ENCODE assay signal across 8 cellular contexts in genomic region chr2:189569295-189569925, GRCh38. TPM values are rescaled to one million over a fixed set of nuclear protein-coding genes. Genes with fewer than 3 reads are reported as not detected.
DNase-seq lines count a peak whose midpoint lies in the region; ATAC-seq and TF ChIP-seq lines count a peak whose summit lies in the region.

No MANE protein-coding gene starts in this region.

- H3K4me2 ChIP-seq in Loucy (ENCODE audit: low read depth, low read length, poor library complexity, severe bottlenecking): peak overlapping the region; percentile 12

- ATAC-seq in GM19395 (IDR thresholded peaks at IDR 0.05; ENCODE audit: unreplicated experiment): peak; percentile 77

- H3K36me3 ChIP-seq in Loucy (ENCODE audit: insufficient read depth, low read length) (peaks cover 90% of the 10 kb centered on the region; the same call in 1 of the 2 replicates), spleen (peaks cover 0 to 96% (median 22%) of the 10 kb centered on the region in 6 donors)

- H3K27ac ChIP-seq in spleen: peak overlapping the region; percentile 36 to 96 (median 74)

- WGBS in spleen, 5 donors: 12 to 31% (median 16%) methylated on average over 1 of the region's 1 CpG

- H3K27me3 ChIP-seq in Loucy (ENCODE audit: insufficient read depth, low read length, poor library complexity, severe bottlenecking): no peaks in the 10 kb centered on the region
- no peaks in the 10 kb centered on the region for H3K27me3 ChIP-seq in spleen (replicated peaks in 1 of 7)

- TF ChIP-seq POLR2A in spleen (IDR thresholded peaks at IDR 0.05): no peak

- H3K4me3 ChIP-seq in Loucy (ENCODE audit: low read length, poor library complexity, severe bottlenecking): no peak overlapping the region
- H3K4me3 ChIP-seq in spleen: peak overlapping the region in 1 of 8 donors; percentile 20

- peaks cover 40% of the 10 kb centered on the region for H4K20me1 ChIP-seq in Loucy (ENCODE audit: insufficient read depth, low read length, poor library complexity, severe bottlenecking)

- H3K9me2 ChIP-seq in Loucy (replicated peaks; ENCODE audit: low read depth, low read length): no peaks in the 10 kb centered on the region

- intact Hi-C loops in spleen (cut with DNase I; ENCODE audit: low total_unique reads): no loop called here

- no peak overlapping the region for H2AFZ ChIP-seq in Loucy (ENCODE audit: low read length)

- peaks cover 81% of the 10 kb centered on the region for H3K79me2 ChIP-seq in Loucy (ENCODE audit: insufficient read depth, low read length)

- H3K9ac ChIP-seq in Loucy (ENCODE audit: low read depth, low read length, poor library complexity, severe bottlenecking): no peak overlapping the region

- H3K4me1 ChIP-seq in Loucy (ENCODE audit: insufficient read depth, low read length, poor library complexity, severe bottlenecking): peaks cover 51% of the 10 kb centered on the region
- H3K4me1 ChIP-seq in spleen: peaks cover 4 to 91% (median 56%) of the 10 kb centered on the region in 6 donors

- TF ChIP-seq CTCF in Loucy (conservative IDR thresholded peaks at IDR 0.05; ENCODE audit: low read length) (0 out of 2 replicates have a peak, but pooled peaks have one; percentile 8), spleen (IDR thresholded peaks at IDR 0.05 in 8 of 11, conservative IDR thresholded peaks at IDR 0.05 in 3 of 11) (peak in 2 of 11 experiments; percentile 20 to 35)

- peak; percentile 25 for DNase-seq in fibroblast of gingiva (ENCODE audit: low read depth)
- no peak for DNase-seq in spleen
- no peak for DNase-seq in UCSD-AML1 (lab: John Stamatoyannopoulos, UW; ENCODE audit: unreplicated experiment)
- DNase-seq in mucosa of gallbladder (ENCODE audit: low spot score): no peak
- DNase-seq in nucleus accumbens (lab: John Stamatoyannopoulos, UW): no peak
- DNase-seq in NAMALWA (ENCODE audit: low spot score): no peak

- H3K9me3 ChIP-seq in Loucy (ENCODE audit: insufficient read depth, low read depth, low read length): no peaks in the 10 kb centered on the region
- no peaks in the 10 kb centered on the region for H3K9me3 ChIP-seq in spleen

- H3F3A ChIP-seq in Loucy (ENCODE audit: low read depth): no peaks in the 10 kb centered on the region; the same call in 1 of the 2 replicates

RNA-seq across cellular contexts. Expression of gene SLC40A1, which starts 11.2 kb away (rescaled TPM):
- 100 to 1,000 TPM; 315 to 843 (median 492) TPM for total RNA-seq in spleen
- polyA plus RNA-seq in spleen: 100 to 1,000 TPM in 2 of 3 donors, 10 to 100 TPM in 1; 55.7 to 116 (median 102) TPM
- 271 TPM for total RNA-seq in mucosa of gallbladder
